ENCODE assay signal across 25 cellular contexts in the genomic region with DNA sequence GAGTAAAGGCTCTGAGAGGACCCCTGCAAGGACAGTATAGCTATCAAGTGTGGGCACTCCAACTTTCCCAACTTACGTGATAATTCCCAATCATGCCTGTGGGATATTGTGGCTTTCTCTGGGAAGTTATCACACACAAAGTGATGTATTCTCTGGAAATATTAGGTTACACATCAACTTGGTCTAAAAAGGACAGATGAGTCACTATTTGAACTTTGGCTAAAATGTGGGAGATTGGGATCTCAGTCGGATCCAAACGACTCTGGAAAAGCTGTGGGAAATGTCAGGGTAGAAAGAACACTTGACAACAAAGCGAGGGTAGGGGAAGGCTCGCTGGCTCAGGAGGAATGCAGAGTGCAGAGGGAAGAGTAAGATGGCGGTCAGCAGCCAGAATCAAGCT.
DNase-seq lines count a peak whose midpoint lies in the region; ATAC-seq and TF ChIP-seq lines count a peak whose summit lies in the region.
"Had no signal": no experiment of that assay in that cellular context is flagged by ENCODE, and none has a peak within 500 bp of the region (broad histone marks: within the 10 kb centered on the region; RNA-seq: fewer than 3 reads in every experiment).

No MANE protein-coding gene starts in this region.

- H3K27ac Mint-ChIP-seq in activated CD4-positive, alpha-beta T cell treated with anti-CD3 and anti-CD28 coated beads, Interleukin-2, amount 10 ng/mL, durations not matched to agents 24 days and 14 days, result peak overlapping the region; percentile 91
- peak overlapping the region; percentile 90 for H3K27ac Mint-ChIP-seq in activated T-helper 1 cell treated with anti-CD3 and anti-CD28 coated beads, Interleukin-12 subunit alpha, Interleukin-12 subunit beta, Interleukin-2, Interleukin-4 antibody, amounts not matched to agents 30 ng/mL and 10 ng/mL and 1 ng/mL, durations not matched to agents 14 hours and 24 hours and 36 hours
- H3K27ac Mint-ChIP-seq in naive thymus-derived CD8-positive, alpha-beta T cell, result peak overlapping the region; percentile 86 to 99 (median 96)
- H3K27ac Mint-ChIP-seq: memory B cell had no signal

- H3K27ac ChIP-seq in DND-41 (ENCODE audit: low read length), result peak overlapping the region; percentile 77
- H3K27ac ChIP-seq in breast epithelium, result no peak overlapping the region
- H3K27ac ChIP-seq: adrenal gland, brain microvascular endothelial cell, foreskin keratinocyte, prostate gland, SJSA1, upper lobe of left lung had no signal

- H4K20me1 ChIP-seq in DND-41 (ENCODE audit: insufficient read depth, low read length), result no peaks in the 10 kb centered on the region

- peak overlapping the region; percentile 48 for H3K4me3 Mint-ChIP-seq in activated CD4-positive, alpha-beta T cell treated with anti-CD3 and anti-CD28 coated beads, Interleukin-2, amount 10 ng/mL, durations not matched to agents 24 days and 14 days
- peak overlapping the region; percentile 43 for H3K4me3 Mint-ChIP-seq in activated T-helper 1 cell treated with anti-CD3 and anti-CD28 coated beads, Interleukin-12 subunit alpha, Interleukin-12 subunit beta, Interleukin-2, Interleukin-4 antibody, amounts not matched to agents 30 ng/mL and 10 ng/mL and 1 ng/mL, durations not matched to agents 14 hours and 24 hours and 36 hours
- H3K4me3 Mint-ChIP-seq in naive thymus-derived CD8-positive, alpha-beta T cell, result peak overlapping the region in 9 of 10 donors; percentile 31 to 76 (median 60)
- H3K4me3 Mint-ChIP-seq: activated T-cell treated with anti-CD3 and anti-CD28 coated beads, Interleukin-2, amount 50 U/mL, for 4 hours; memory B cell had no signal

- peak overlapping the region; percentile 3; the same call in 1 of the 2 replicates for H2AFZ ChIP-seq in DND-41 (ENCODE audit: low read depth, low read length)

- no peak for DNase-seq in activated CD4-positive, alpha-beta T cell treated with anti-CD3 and anti-CD28 coated beads, Interleukin-2, amount 10 ng/mL, durations not matched to agents 24 days and 14 days
- no peak for DNase-seq in activated CD4-positive, alpha-beta T cell treated with anti-CD3 and anti-CD28 coated beads for 48 hours
- no peak for DNase-seq in DND-41
- DNase-seq in activated T-helper 1 cell treated with anti-CD3 and anti-CD28 coated beads, Interleukin-12 subunit alpha, Interleukin-12 subunit beta, Interleukin-2, Interleukin-4 antibody, amounts not matched to agents 30 ng/mL and 10 ng/mL and 1 ng/mL, durations not matched to agents 14 hours and 24 hours and 36 hours (ENCODE audit: low spot score), result no peak
- no peak for DNase-seq in naive thymus-derived CD8-positive, alpha-beta T cell
- DNase-seq in breast epithelium (ENCODE audit: low spot score in 2 of 2), result no peak
- no peak for DNase-seq in NCI-H2196 (lab: John Stamatoyannopoulos, UW; ENCODE audit: unreplicated experiment)
- no peak for DNase-seq in putamen (ENCODE audit: low spot score)
- DNase-seq: activated T-cell treated with anti-CD3 and anti-CD28 coated beads, Interleukin-2, amount 50 U/mL, for 4 hours; adrenal gland; brain microvascular endothelial cell; Caco-2; DMS79; foreskin keratinocyte; heart right ventricle; MM.1S; NCI-H1436 treated with DMSO at 0.1 percent for 48 hours; NCI-H2171; NCI-H526; stimulated activated CD8-positive, alpha-beta memory T cell treated with anti-CD3 and anti-CD28 coated beads, Interleukin-4, amount 100 ng/mL, for 48 hours; upper lobe of left lung had no signal

- no peak for TF ChIP-seq CTCF in DND-41 (IDR thresholded peaks at IDR 0.05; ENCODE audit: borderline replicate concordance, extremely low read depth, low read length, poor library complexity, severe bottlenecking)
- TF ChIP-seq CTCF in breast epithelium (IDR thresholded peaks at IDR 0.05), result no peak

- peaks cover 9% of the 10 kb centered on the region for H3K9me3 Mint-ChIP-seq in activated CD4-positive, alpha-beta T cell treated with anti-CD3 and anti-CD28 coated beads, Interleukin-2, amount 10 ng/mL, durations not matched to agents 24 days and 14 days
- H3K9me3 Mint-ChIP-seq in activated T-helper 1 cell treated with anti-CD3 and anti-CD28 coated beads, Interleukin-12 subunit alpha, Interleukin-12 subunit beta, Interleukin-2, Interleukin-4 antibody, amounts not matched to agents 30 ng/mL and 10 ng/mL and 1 ng/mL, durations not matched to agents 14 hours and 24 hours and 36 hours, result no peaks in the 10 kb centered on the region
- H3K9me3 Mint-ChIP-seq in naive thymus-derived CD8-positive, alpha-beta T cell, result peaks cover 0 to 2% (median 0%) of the 10 kb centered on the region in 9 donors
- H3K9me3 Mint-ChIP-seq: activated T-cell treated with anti-CD3 and anti-CD28 coated beads, Interleukin-2, amount 50 U/mL, for 4 hours had no signal

- 0 out of 2 replicates have a peak overlapping the region, but pooled peaks have one; percentile 4 for H3K4me2 ChIP-seq in DND-41 (ENCODE audit: insufficient read depth, low read length)

- peak overlapping the region; percentile 3; the same call in 1 of the 2 replicates for H3K9ac ChIP-seq in DND-41 (ENCODE audit: low read depth, low read length)

- H3K36me3 ChIP-seq in DND-41 (ENCODE audit: insufficient read depth, low read length), result no peaks in the 10 kb centered on the region
- no peaks in the 10 kb centered on the region for H3K36me3 ChIP-seq in breast epithelium
- H3K36me3 ChIP-seq: adrenal gland, brain microvascular endothelial cell, heart right ventricle, prostate gland, SJSA1, upper lobe of left lung had no signal

- H3K4me3 ChIP-seq in DND-41 (ENCODE audit: low read depth in 1 of 2, low read length in 2 of 2) (no peak overlapping the region), breast epithelium (no peak overlapping the region)
- H3K4me3 ChIP-seq: adrenal gland, heart right ventricle, prostate gland, SJSA1, upper lobe of left lung had no signal

- peaks cover 43% of the 10 kb centered on the region for H3K4me1 Mint-ChIP-seq in activated CD4-positive, alpha-beta T cell treated with anti-CD3 and anti-CD28 coated beads, Interleukin-2, amount 10 ng/mL, durations not matched to agents 24 days and 14 days
- H3K4me1 Mint-ChIP-seq in activated T-helper 1 cell treated with anti-CD3 and anti-CD28 coated beads, Interleukin-12 subunit alpha, Interleukin-12 subunit beta, Interleukin-2, Interleukin-4 antibody, amounts not matched to agents 30 ng/mL and 10 ng/mL and 1 ng/mL, durations not matched to agents 14 hours and 24 hours and 36 hours (ENCODE audit: low read depth), result peaks cover 43% of the 10 kb centered on the region
- peaks cover 31 to 63% (median 56%) of the 10 kb centered on the region in 4 donors for H3K4me1 Mint-ChIP-seq in naive thymus-derived CD8-positive, alpha-beta T cell
- H3K4me1 Mint-ChIP-seq: memory B cell had no signal

- no peaks in the 10 kb centered on the region for H3K79me2 ChIP-seq in DND-41 (ENCODE audit: insufficient read depth, low read length)

- intact Hi-C loops in activated CD4-positive, alpha-beta T cell treated with anti-CD3 and anti-CD28 coated beads, Interleukin-2, amount 10 ng/mL, durations not matched to agents 24 days and 14 days (cut with micrococcal nuclease), result no loop called here
- intact Hi-C loops in activated T-helper 1 cell treated with anti-CD3 and anti-CD28 coated beads, Interleukin-12 subunit alpha, Interleukin-12 subunit beta, Interleukin-2, Interleukin-4 antibody, amounts not matched to agents 30 ng/mL and 10 ng/mL and 1 ng/mL, durations not matched to agents 14 hours and 24 hours and 36 hours (cut with micrococcal nuclease), result loop anchor here (10.0 kb wide), 1 partner anchor 962 kb away; no protein-coding TSS in a partner anchor
- intact Hi-C loops in breast epithelium (cut with DNase I; ENCODE audit: low total_unique reads), result no loop called here

- POLR2A ChIA-PET in naive thymus-derived CD8-positive, alpha-beta T cell (lab: Charles Lee), result interaction anchor here (0.7 to 3.7 kb wide), 11 partner anchors 13 to 1043 kb away, joined by 3 to 23 read pairs (median 5); no protein-coding TSS in a partner anchor

- H3K27me3 Mint-ChIP-seq in activated CD4-positive, alpha-beta T cell treated with anti-CD3 and anti-CD28 coated beads, Interleukin-2, amount 10 ng/mL, durations not matched to agents 24 days and 14 days, result no peaks in the 10 kb centered on the region
- H3K27me3 Mint-ChIP-seq in activated T-helper 1 cell treated with anti-CD3 and anti-CD28 coated beads, Interleukin-12 subunit alpha, Interleukin-12 subunit beta, Interleukin-2, Interleukin-4 antibody, amounts not matched to agents 30 ng/mL and 10 ng/mL and 1 ng/mL, durations not matched to agents 14 hours and 24 hours and 36 hours (ENCODE audit: insufficient read depth), result no peaks in the 10 kb centered on the region
- no peaks in the 10 kb centered on the region for H3K27me3 Mint-ChIP-seq in naive thymus-derived CD8-positive, alpha-beta T cell
- H3K27me3 Mint-ChIP-seq: memory B cell had no signal

- no peak for ATAC-seq in DND-41 (ENCODE audit: insufficient read depth, low read depth)
- ATAC-seq in naive thymus-derived CD8-positive, alpha-beta T cell, result no peak
- ATAC-seq: esophagus mucosa, foreskin keratinocyte, heart right ventricle had no signal

- peaks cover 6% of the 10 kb centered on the region for H3K36me3 Mint-ChIP-seq in activated CD4-positive, alpha-beta T cell treated with anti-CD3 and anti-CD28 coated beads, Interleukin-2, amount 10 ng/mL, durations not matched to agents 24 days and 14 days (ENCODE audit: low read depth)
- peaks cover 10% of the 10 kb centered on the region for H3K36me3 Mint-ChIP-seq in activated T-helper 1 cell treated with anti-CD3 and anti-CD28 coated beads, Interleukin-12 subunit alpha, Interleukin-12 subunit beta, Interleukin-2, Interleukin-4 antibody, amounts not matched to agents 30 ng/mL and 10 ng/mL and 1 ng/mL, durations not matched to agents 14 hours and 24 hours and 36 hours (ENCODE audit: low read depth)
- peaks cover 0 to 6% (median 0%) of the 10 kb centered on the region in 3 donors for H3K36me3 Mint-ChIP-seq in naive thymus-derived CD8-positive, alpha-beta T cell
- H3K36me3 Mint-ChIP-seq: memory B cell had no signal

- H3K27me3 ChIP-seq in DND-41 (ENCODE audit: insufficient read depth, low read length, poor library complexity) (no peaks in the 10 kb centered on the region), breast epithelium (peaks cover 0 to 10% of the 10 kb centered on the region in 2 donors)
- H3K27me3 ChIP-seq: adrenal gland, brain microvascular endothelial cell, SJSA1, upper lobe of left lung had no signal

- H3K4me1 ChIP-seq in DND-41 (ENCODE audit: insufficient read depth, low read length), result peaks cover 56% of the 10 kb centered on the region
- H3K4me1 ChIP-seq in breast epithelium, result no peaks in the 10 kb centered on the region
- H3K4me1 ChIP-seq: adrenal gland, Caco-2, foreskin keratinocyte, heart right ventricle, prostate gland, SJSA1, upper lobe of left lung had no signal

- H3K9me3 ChIP-seq in DND-41 (ENCODE audit: insufficient read depth, low read length, severe bottlenecking), result no peaks in the 10 kb centered on the region
- no peaks in the 10 kb centered on the region for H3K9me3 ChIP-seq in breast epithelium
- H3K9me3 ChIP-seq: adrenal gland, Caco-2, heart right ventricle, prostate gland, SJSA1, upper lobe of left lung had no signal

- no peak for TF ChIP-seq POLR2A in breast epithelium (IDR thresholded peaks at IDR 0.05)
